Comparison of ENCODE assay signal across 12 cellular contexts in the genomic region with DNA sequence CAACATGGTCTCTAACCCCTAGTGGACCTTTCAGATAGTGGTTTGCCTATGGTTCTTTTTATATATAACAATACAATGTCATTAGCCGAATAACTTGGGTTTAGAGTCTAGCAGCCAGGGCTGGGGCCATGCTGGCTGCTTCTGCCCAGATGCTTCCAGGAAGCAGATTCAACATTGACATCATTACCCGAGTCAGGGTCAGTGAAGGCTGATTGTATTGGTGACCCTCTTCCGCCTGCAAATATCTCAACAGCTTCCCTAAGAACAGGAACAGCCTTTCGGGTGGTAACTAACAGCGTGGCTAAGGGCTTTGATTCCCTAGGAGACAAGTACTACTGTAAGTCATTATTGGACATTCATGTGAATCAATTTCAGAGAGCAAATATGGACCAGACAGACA.
DNase-seq lines count a peak whose midpoint lies in the region; ATAC-seq, FAIRE-seq and TF ChIP-seq lines count a peak whose summit lies in the region.
"Had no signal": no experiment of that assay in that cellular context is flagged by ENCODE, and none has a peak within 500 bp of the region (broad histone marks: within the 10 kb centered on the region; RNA-seq: fewer than 3 reads in every experiment).

No MANE protein-coding gene starts in this region.

- no peaks in the 10 kb centered on the region for H4K20me1 ChIP-seq in astrocyte (ENCODE audit: insufficient read depth, low read length)

- H3K9ac ChIP-seq in astrocyte (ENCODE audit: low read length) = peak overlapping the region; percentile 14
- peak overlapping the region; percentile 38 for H3K9ac ChIP-seq in mucosa of stomach (ENCODE audit: low read length)

- FAIRE-seq in astrocyte (lab: Jason Lieb, UNC) (no peak), RCC 7860 (lab: Jason Lieb, UNC) (no peak)

- TF ChIP-seq POLR2A in heart left ventricle (IDR thresholded peaks at IDR 0.05) = no peak

- no peaks in the 10 kb centered on the region for H3K36me3 Mint-ChIP-seq in astrocyte (ENCODE audit: low read depth, unreplicated experiment)
- H3K36me3 Mint-ChIP-seq: activated naive CD4-positive, alpha-beta T cell treated with anti-CD3 and anti-CD28 coated beads, Interleukin-2, amount 10 ng/mL, durations not matched to agents 7 days and 5 days had no signal

- H3K27me3 ChIP-seq in left ventricle myocardium inferior (ENCODE audit: low read depth) (no peaks in the 10 kb centered on the region), heart left ventricle (no peaks in the 10 kb centered on the region), astrocyte (ENCODE audit: insufficient read depth, low read length) (no peaks in the 10 kb centered on the region), mucosa of stomach (ENCODE audit: control insufficient read depth, insufficient read depth, low read length) (no peaks in the 10 kb centered on the region)
- H3K27me3 ChIP-seq: transverse colon had no signal

- no peaks in the 10 kb centered on the region for H3K9me3 ChIP-seq in left ventricle myocardium inferior (replicated peaks)
- no peaks in the 10 kb centered on the region for H3K9me3 ChIP-seq in heart left ventricle
- H3K9me3 ChIP-seq in astrocyte (ENCODE audit: insufficient read depth, low read depth, low read length) = no peaks in the 10 kb centered on the region
- H3K9me3 ChIP-seq in mucosa of stomach (ENCODE audit: control insufficient read depth, low read length) = no peaks in the 10 kb centered on the region
- H3K9me3 ChIP-seq: transverse colon had no signal

- H3K4me1 Mint-ChIP-seq in astrocyte (ENCODE audit: low read depth, unreplicated experiment) = peaks cover 9% of the 10 kb centered on the region

- peaks cover 5% of the 10 kb centered on the region for H3K9me3 Mint-ChIP-seq in astrocyte (ENCODE audit: unreplicated experiment)
- H3K9me3 Mint-ChIP-seq: activated naive CD4-positive, alpha-beta T cell treated with anti-CD3 and anti-CD28 coated beads, Interleukin-2, amount 10 ng/mL, durations not matched to agents 7 days and 5 days had no signal

- WGBS in heart left ventricle, 4 donors = 73 to 79% (median 75%) methylated on average over 5 of the region's 5 CpGs

- peak overlapping the region; percentile 58 for H3K4me2 ChIP-seq in astrocyte (ENCODE audit: low read length)

- intact Hi-C loops in left ventricle myocardium inferior (cut with micrococcal nuclease) (no loop called here), heart left ventricle (cut with DNase I) (loop anchor here (2.0 to 10.0 kb wide), 7 partner anchors 126 to 528 kb away; no protein-coding TSS in a partner anchor)

- TF ChIP-seq CTCF in left ventricle myocardium inferior (IDR thresholded peaks at IDR 0.05; ENCODE audit: borderline replicate concordance) (no peak), heart left ventricle (IDR thresholded peaks at IDR 0.05) (no peak), astrocyte (IDR thresholded peaks at IDR 0.05; ENCODE audit: insufficient read depth, low read depth, low read length) (no peak)

- ATAC-seq in heart left ventricle (no peak), GM19351 (IDR thresholded peaks at IDR 0.05; ENCODE audit: unreplicated experiment) (no peak)

- H3K27me3 Mint-ChIP-seq in astrocyte (ENCODE audit: low read depth, unreplicated experiment) = peaks cover 2% of the 10 kb centered on the region
- H3K27me3 Mint-ChIP-seq: activated naive CD4-positive, alpha-beta T cell treated with anti-CD3 and anti-CD28 coated beads, Interleukin-2, amount 10 ng/mL, durations not matched to agents 7 days and 5 days had no signal

- H3K27ac ChIP-seq in left ventricle myocardium inferior (replicated peaks) (peak overlapping the region; percentile 29), heart left ventricle (peak overlapping the region in 4 of 12 donors; percentile 27 to 46 (median 31)), astrocyte (ENCODE audit: low read depth, low read length) (no peak overlapping the region)
- H3K27ac ChIP-seq: transverse colon had no signal

- H3K27ac Mint-ChIP-seq in astrocyte (ENCODE audit: unreplicated experiment) = peak overlapping the region; percentile 64
- H3K27ac Mint-ChIP-seq: activated naive CD4-positive, alpha-beta T cell treated with anti-CD3 and anti-CD28 coated beads, Interleukin-2, amount 10 ng/mL, durations not matched to agents 7 days and 5 days had no signal

- peaks cover 20% of the 10 kb centered on the region for H3K4me1 ChIP-seq in left ventricle myocardium inferior
- peaks cover 0 to 13% (median 2%) of the 10 kb centered on the region in 12 donors for H3K4me1 ChIP-seq in heart left ventricle
- no peaks in the 10 kb centered on the region for H3K4me1 ChIP-seq in astrocyte (ENCODE audit: insufficient read depth, low read length)
- H3K4me1 ChIP-seq in mucosa of stomach (ENCODE audit: control insufficient read depth, insufficient read depth, low read length) = peaks cover 4% of the 10 kb centered on the region

- no peaks in the 10 kb centered on the region for H3K79me2 ChIP-seq in astrocyte (ENCODE audit: insufficient read depth, low read length)

- H3K4me3 ChIP-seq in left ventricle myocardium inferior (peak overlapping the region; percentile 39), heart left ventricle (peak overlapping the region in 3 of 12 donors; percentile 14 to 25 (median 22)), astrocyte (ENCODE audit: insufficient read depth, low read depth, low read length) (no peak overlapping the region), mucosa of stomach (ENCODE audit: low read length) (no peak overlapping the region)
- H3K4me3 ChIP-seq: transverse colon had no signal

- DNase-seq in left ventricle myocardium inferior (no peak), heart left ventricle (no peak), astrocyte (ENCODE audit: low read depth) (no peak), RCC 7860 (ENCODE audit: low spot score) (no peak), NCI-H446 (lab: John Stamatoyannopoulos, UW) (no peak)
- DNase-seq in stimulated activated naive CD4-positive, alpha-beta T cell (lab: John Stamatoyannopoulos, UW) = no peak
- DNase-seq: activated naive CD4-positive, alpha-beta T cell treated with anti-CD3 and anti-CD28 coated beads, Interleukin-2, amount 10 ng/mL, durations not matched to agents 7 days and 5 days; NCI-H446 treated with DMSO at 0.1 percent for 48 hours; stimulated activated CD4-positive, alpha-beta T cell treated with anti-CD3 and anti-CD28 coated beads, Interleukin-15, amount 100 ng/mL, for 24 hours; transverse colon had no signal

- H2AFZ ChIP-seq in astrocyte (ENCODE audit: low read depth, low read length) = peak overlapping the region; percentile 60

- H3K4me3 Mint-ChIP-seq in astrocyte (ENCODE audit: unreplicated experiment) = no peak overlapping the region
- H3K4me3 Mint-ChIP-seq: activated naive CD4-positive, alpha-beta T cell treated with anti-CD3 and anti-CD28 coated beads, Interleukin-2, amount 10 ng/mL, durations not matched to agents 7 days and 5 days had no signal

- H3K36me3 ChIP-seq in left ventricle myocardium inferior = no peaks in the 10 kb centered on the region
- H3K36me3 ChIP-seq in heart left ventricle = no peaks in the 10 kb centered on the region
- no peaks in the 10 kb centered on the region for H3K36me3 ChIP-seq in astrocyte (ENCODE audit: insufficient read depth, low read length)
- H3K36me3 ChIP-seq in mucosa of stomach (ENCODE audit: control insufficient read depth, insufficient read depth, low read length) = no peaks in the 10 kb centered on the region
- H3K36me3 ChIP-seq: transverse colon had no signal
